Comparison of ENCODE assay signal across 12 cellular contexts in the genomic region with DNA sequence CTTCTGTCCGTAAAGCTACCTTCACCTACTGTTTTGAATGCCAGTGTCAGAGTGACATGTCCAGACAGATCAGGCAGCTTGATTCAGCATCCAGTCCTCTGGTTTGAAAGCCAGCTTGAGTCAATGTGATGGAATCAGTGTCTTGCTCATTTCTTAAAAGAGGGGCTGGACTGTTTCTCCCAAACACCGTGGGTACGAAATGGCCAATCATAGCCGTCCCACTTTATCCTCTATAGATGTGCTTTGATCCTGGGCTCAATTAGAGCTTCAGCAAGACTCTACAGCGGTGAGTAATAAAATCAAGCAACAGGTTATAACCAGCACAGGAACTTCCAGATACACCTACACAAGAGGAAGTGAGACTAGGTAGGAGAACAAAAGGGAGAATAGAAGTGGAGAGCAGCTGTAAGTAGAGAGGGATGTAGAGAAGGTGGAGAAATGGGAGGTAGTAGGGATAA. TPM values are rescaled to one million over a fixed set of nuclear protein-coding genes. Genes with fewer than 3 reads are reported as not detected.
DNase-seq lines count a peak whose midpoint lies in the region; ATAC-seq and TF ChIP-seq lines count a peak whose summit lies in the region.
"Had no signal": no experiment of that assay in that cellular context is flagged by ENCODE, and none has a peak within 500 bp of the region (broad histone marks: within the 10 kb centered on the region; RNA-seq: fewer than 3 reads in every experiment).

No MANE protein-coding gene starts in this region.

- no peak overlapping the region for H3K4me3 ChIP-seq in HEK293 (ENCODE audit: low read depth, low read length)

- no peak for TF ChIP-seq CTCF in HEK293 (tag by site-specific recombination; IDR thresholded peaks at IDR 0.05)

- no peaks in the 10 kb centered on the region for H3K36me3 ChIP-seq in HEK293 (ENCODE audit: control insufficient read depth in 2 of 2, insufficient read depth in 1 of 2, low read length in 2 of 2)

- no peaks in the 10 kb centered on the region for H3K9me3 ChIP-seq in HEK293 (ENCODE audit: control insufficient read depth, insufficient read depth, low read depth, low read length)

- H3K4me3 Mint-ChIP-seq in stimulated activated naive B cell treated with anti-CD40 and anti-IgM and Interleukin-4, amounts not matched to agents 10 μg/mL and 1 μg/mL and 100 μg/mL, for 72 hours: no peak overlapping the region

- CTCF ChIA-PET in HEK293 (lab: Yijun Ruan, JAX): no interaction called here

- no peaks in the 10 kb centered on the region for H3K4me1 ChIP-seq in HEK293 (ENCODE audit: control insufficient read depth, insufficient read depth, low read length)

- POLR2A ChIA-PET in HEK293 (lab: Yijun Ruan, JAX): no interaction called here

- intact Hi-C loops in left cardiac atrium (cut with DNase I): no loop called here

- peaks cover 1 to 4% of the 10 kb centered on the region in 2 donors for H3K9me3 Mint-ChIP-seq in stimulated activated naive B cell treated with anti-CD40 and anti-IgM and Interleukin-4, amounts not matched to agents 10 μg/mL and 1 μg/mL and 100 μg/mL, for 72 hours

- H3K27ac Mint-ChIP-seq in stimulated activated naive B cell treated with anti-CD40 and anti-IgM and Interleukin-4, amounts not matched to agents 10 μg/mL and 1 μg/mL and 100 μg/mL, for 72 hours: no peak overlapping the region

- H3K27ac ChIP-seq in HEK293 (ENCODE audit: extremely low read depth, low read depth, low read length): no peak overlapping the region

- no peaks in the 10 kb centered on the region for H3K36me3 Mint-ChIP-seq in stimulated activated naive B cell treated with anti-CD40 and anti-IgM and Interleukin-4, amounts not matched to agents 10 μg/mL and 1 μg/mL and 100 μg/mL, for 72 hours

- DNase-seq in stimulated activated naive B cell treated with anti-CD40 and anti-IgM and Interleukin-4, amounts not matched to agents 10 μg/mL and 1 μg/mL and 100 μg/mL, for 72 hours: no peak
- DNase-seq in left cardiac atrium (no peak), H4 (ENCODE audit: low spot score) (no peak)
- DNase-seq in activated CD8-positive, alpha-beta memory T cell treated with anti-CD3 and anti-CD28 coated beads, Interleukin-2, amount 50 U/mL, for 48 hours: no peak
- DNase-seq: cerebellar nuclear complex, T-helper 9 cell had no signal

- peak; percentile 84 for ATAC-seq in GM19043 (IDR thresholded peaks at IDR 0.05; ENCODE audit: low read depth, unreplicated experiment)
- peak; percentile 94 for ATAC-seq in HG03442 (IDR thresholded peaks at IDR 0.05; ENCODE audit: unreplicated experiment)
- peak; percentile 57 to 61 for ATAC-seq in stimulated activated naive B cell treated with anti-CD40 and anti-IgM and Interleukin-4, amounts not matched to agents 10 μg/mL and 1 μg/mL and 100 μg/mL, for 72 hours (replicated peaks)
- ATAC-seq in left cardiac atrium: no peak

- peaks cover 0 to 10% of the 10 kb centered on the region in 2 donors for H3K27me3 Mint-ChIP-seq in stimulated activated naive B cell treated with anti-CD40 and anti-IgM and Interleukin-4, amounts not matched to agents 10 μg/mL and 1 μg/mL and 100 μg/mL, for 72 hours

- H3K4me1 Mint-ChIP-seq in stimulated activated naive B cell treated with anti-CD40 and anti-IgM and Interleukin-4, amounts not matched to agents 10 μg/mL and 1 μg/mL and 100 μg/mL, for 72 hours: peaks cover 0 to 2% of the 10 kb centered on the region in 2 donors

TF ChIP-seq in HEK293, 187 proteins besides CTCF, POLR2A, EP300 and RAD21:
- peak; percentile 68 for TF ChIP-seq SCRT2 (tag by site-specific recombination; IDR thresholded peaks at IDR 0.05)
- no peak for TF ChIP-seq YY2 (tag by site-specific recombination; IDR thresholded peaks at IDR 0.05)

RNA-seq across cellular contexts. Expression of a gene that starts 17.0 kb away (rescaled TPM):
- not detected for total RNA-seq in left cardiac atrium
- not detected in 2 replicates for total RNA-seq in H4 (2014; rRNA removed; shearing (Covaris generic))
- total RNA-seq: frontal cortex, mesenteric fat pad, renal cortical epithelial cell had no signal

RNA-seq across cellular contexts. Expression of a gene that starts 51.5 kb away (rescaled TPM):
- total RNA-seq in left cardiac atrium: not detected
- not detected in 2 replicates for total RNA-seq in H4 (2014; rRNA removed; shearing (Covaris generic))
- total RNA-seq: frontal cortex, mesenteric fat pad, renal cortical epithelial cell had no signal

RNA-seq across cellular contexts. Expression of a gene that starts 55.5 kb away (rescaled TPM):
- not detected for total RNA-seq in left cardiac atrium
- not detected in 2 replicates for total RNA-seq in H4 (2014; rRNA removed; shearing (Covaris generic))
- total RNA-seq: frontal cortex, mesenteric fat pad, renal cortical epithelial cell had no signal

Comparison
In these comparisons a context has a peak if more than half of its experiments do, and no peak if none do; other contexts are left out.
1. ATAC-seq: peak in GM19043 (single experiment), HG03442 (single experiment) and stimulated activated naive B cell treated with anti-CD40 and anti-IgM and Interleukin-4, amounts not matched to agents 10 μg/mL and 1 μg/mL and 100 μg/mL, for 72 hours (2 of 2); none in left cardiac atrium (0 of 2).